Comparison of ENCODE assay signal across 11 cellular contexts in genomic region chr17:39653316-39653661, GRCh38. TPM values are rescaled to one million over a fixed set of nuclear protein-coding genes. Genes with fewer than 3 reads are reported as not detected.
DNase-seq lines count a peak whose midpoint lies in the region; ATAC-seq and TF ChIP-seq lines count a peak whose summit lies in the region.
"Had no signal": no experiment of that assay in that cellular context is flagged by ENCODE, and none has a peak within 500 bp of the region (broad histone marks: within the 10 kb centered on the region; RNA-seq: fewer than 3 reads in every experiment).

No MANE protein-coding gene starts in this region.

- H2AK5ac ChIP-seq in trophoblast cell (ENCODE audit: low read length): no peak overlapping the region

- peak overlapping the region in 3 of 4 donors; percentile 1 to 27 (median 16) for H3K4me3 ChIP-seq in esophagus muscularis mucosa
- no peak overlapping the region for H3K4me3 ChIP-seq in trophoblast cell (ENCODE audit: low read depth, low read length)
- H3K4me3 ChIP-seq: smooth muscle cell had no signal

- CTCF ChIA-PET in activated CD8-positive, alpha-beta memory T cell treated with anti-CD3 and anti-CD28 coated beads, Interleukin-2, amount 10 ng/mL, durations not matched to agents 7 days and 5 days (lab: Charles Lee): interaction anchor here (0.8 to 18.0 kb wide), 24 partner anchors 10 to 327 kb away, joined by 3 to 307 read pairs (median 6); partner anchors contain the start of genes MIEN1, PGAP3, PNMT and PPP1R1B

- no peaks in the 10 kb centered on the region for H3K79me2 ChIP-seq in trophoblast cell (ENCODE audit: control insufficient read depth, insufficient read depth, low read length, poor library complexity)

- H3K18ac ChIP-seq in trophoblast cell (ENCODE audit: low read length): no peak overlapping the region

- H3K4me2 ChIP-seq in trophoblast cell (ENCODE audit: low read length): no peak overlapping the region

- no peak overlapping the region for H4K8ac ChIP-seq in trophoblast cell (ENCODE audit: low read depth, low read length)

- 86% methylated on average over 6 of the region's 12 CpGs for WGBS in esophagus muscularis mucosa
- WGBS in trophoblast cell (ENCODE audit: extremely low coverage, insufficient coverage, insufficient read length): no CpG with 5 or more reads among the region's 12 CpGs

- H3K9me3 ChIP-seq in esophagus muscularis mucosa (no peaks in the 10 kb centered on the region), trophoblast cell (ENCODE audit: insufficient read depth, low read depth, low read length) (no peaks in the 10 kb centered on the region)

- TF ChIP-seq POLR2A in esophagus muscularis mucosa (IDR thresholded peaks at IDR 0.05; ENCODE audit: low read depth): no peak

- H3K4ac ChIP-seq in trophoblast cell (ENCODE audit: low read depth, low read length): no peak overlapping the region

- TF ChIP-seq EP300 in esophagus muscularis mucosa (IDR thresholded peaks at IDR 0.05): no peak

- intact Hi-C loops in esophagus muscularis mucosa (cut with DNase I): no loop called here

- peaks cover 5 to 55% (median 25%) of the 10 kb centered on the region in 4 donors for H3K36me3 ChIP-seq in esophagus muscularis mucosa
- peaks cover 9 to 14% of the 10 kb centered on the region in 2 experiments for H3K36me3 ChIP-seq in trophoblast cell (ENCODE audit: control insufficient read depth in 1 of 2, insufficient read depth in 2 of 2, low read length in 2 of 2)

- H4K91ac ChIP-seq in trophoblast cell (ENCODE audit: low read depth, low read length): no peak overlapping the region

- H3K4me1 ChIP-seq in esophagus muscularis mucosa: peaks cover 15 to 34% (median 29%) of the 10 kb centered on the region in 4 donors
- peaks cover 4 to 8% of the 10 kb centered on the region in 2 experiments for H3K4me1 ChIP-seq in trophoblast cell (ENCODE audit: control insufficient read depth in 1 of 2, insufficient read depth in 2 of 2, low read length in 2 of 2)

- H3K27me3 ChIP-seq in esophagus muscularis mucosa: no peaks in the 10 kb centered on the region
- no peaks in the 10 kb centered on the region for H3K27me3 ChIP-seq in trophoblast cell (ENCODE audit: insufficient read depth, low read length)

- no peaks in the 10 kb centered on the region for H3K9me3 Mint-ChIP-seq in activated CD8-positive, alpha-beta memory T cell treated with anti-CD3 and anti-CD28 coated beads, Interleukin-2, amount 10 ng/mL, durations not matched to agents 7 days and 5 days (ENCODE audit: low read depth)

- no peak overlapping the region for H4K12ac ChIP-seq in trophoblast cell (ENCODE audit: low read depth, low read length)

- ATAC-seq in activated CD8-positive, alpha-beta memory T cell treated with anti-CD3 and anti-CD28 coated beads, Interleukin-2, amount 10 ng/mL, durations not matched to agents 7 days and 5 days: peak; percentile 7

- TF ChIP-seq CTCF in esophagus muscularis mucosa (IDR thresholded peaks at IDR 0.05): no peak

- H2AFZ ChIP-seq in trophoblast cell (ENCODE audit: insufficient read depth, low read length, poor library complexity): no peak overlapping the region

- no peak overlapping the region for H2BK5ac ChIP-seq in trophoblast cell (ENCODE audit: low read depth, low read length, poor library complexity)

- H2BK12ac ChIP-seq in trophoblast cell (ENCODE audit: low read length): no peak overlapping the region

- peaks cover 12% of the 10 kb centered on the region for H3K4me1 Mint-ChIP-seq in activated CD8-positive, alpha-beta memory T cell treated with anti-CD3 and anti-CD28 coated beads, Interleukin-2, amount 10 ng/mL, durations not matched to agents 7 days and 5 days

- no peak overlapping the region for H2BK120ac ChIP-seq in trophoblast cell (ENCODE audit: insufficient read depth, low read length, poor library complexity)

- peaks cover 2% of the 10 kb centered on the region for H3K36me3 Mint-ChIP-seq in activated CD8-positive, alpha-beta memory T cell treated with anti-CD3 and anti-CD28 coated beads, Interleukin-2, amount 10 ng/mL, durations not matched to agents 7 days and 5 days

- H3K27ac ChIP-seq in esophagus muscularis mucosa (replicated peaks in 1 of 4) (peak overlapping the region; percentile 34 to 61 (median 36)), substantia nigra (ENCODE audit: low read depth, low read length, poor library complexity, severe bottlenecking) (peak overlapping the region; percentile 83), trophoblast cell (ENCODE audit: low read depth, low read length) (no peak overlapping the region)

- H3K27ac Mint-ChIP-seq in activated CD8-positive, alpha-beta memory T cell treated with anti-CD3 and anti-CD28 coated beads, Interleukin-2, amount 10 ng/mL, durations not matched to agents 7 days and 5 days: no peak overlapping the region

- no peak overlapping the region for H3K14ac ChIP-seq in trophoblast cell (ENCODE audit: low read length)

- no peaks in the 10 kb centered on the region for H3K27me3 Mint-ChIP-seq in activated CD8-positive, alpha-beta memory T cell treated with anti-CD3 and anti-CD28 coated beads, Interleukin-2, amount 10 ng/mL, durations not matched to agents 7 days and 5 days

- H3K79me1 ChIP-seq in trophoblast cell (ENCODE audit: low read length): no peaks in the 10 kb centered on the region

- H3K9ac ChIP-seq in trophoblast cell (ENCODE audit: low read length): no peak overlapping the region

- no peak overlapping the region for H3K4me3 Mint-ChIP-seq in activated CD8-positive, alpha-beta memory T cell treated with anti-CD3 and anti-CD28 coated beads, Interleukin-2, amount 10 ng/mL, durations not matched to agents 7 days and 5 days

- H3K23ac ChIP-seq in trophoblast cell (ENCODE audit: low read length): no peak overlapping the region

- no peak for DNase-seq in activated CD8-positive, alpha-beta memory T cell treated with anti-CD3 and anti-CD28 coated beads, Interleukin-2, amount 10 ng/mL, durations not matched to agents 7 days and 5 days
- DNase-seq in activated CD8-positive, alpha-beta memory T cell treated with anti-CD3 and anti-CD28 coated beads, Interleukin-2, amount 50 U/mL, for 48 hours: no peak
- DNase-seq in esophagus muscularis mucosa (ENCODE audit: extremely low spot score) (no peak), substantia nigra (lab: John Stamatoyannopoulos, UW) (no peak), trophoblast cell (no peak), kidney tubule cell (ENCODE audit: low spot score) (no peak)
- DNase-seq: HCEC 1CT had no signal

RNA-seq across cellular contexts. Expression of gene TCAP, which starts 11.9 kb away (rescaled TPM):
- total RNA-seq in activated CD8-positive, alpha-beta memory T cell treated with anti-CD3 and anti-CD28 coated beads, Interleukin-2, amount 10 ng/mL, durations not matched to agents 7 days and 5 days: 1 to 10 TPM; 1.1 to 1.3 TPM
- total RNA-seq in esophagus muscularis mucosa: 1 to 10 TPM in 3 of 4 donors, under 1 TPM in 1; 0.99 to 2.1 (median 1.3) TPM
- polyA plus RNA-seq in trophoblast cell (2013): 0.15 and 0.19 TPM in 2 replicates
- total RNA-seq: smooth muscle cell had no signal

RNA-seq across cellular contexts. Expression of gene PNMT, which starts 15.0 kb away (rescaled TPM):
- total RNA-seq in activated CD8-positive, alpha-beta memory T cell treated with anti-CD3 and anti-CD28 coated beads, Interleukin-2, amount 10 ng/mL, durations not matched to agents 7 days and 5 days: not detected
- 10 to 100 TPM in 3 of 4 donors, 1 to 10 TPM in 1; 9.4 to 14.3 (median 10.6) TPM for total RNA-seq in esophagus muscularis mucosa
- 0.05 and 0.07 TPM in 2 replicates for polyA plus RNA-seq in trophoblast cell (2013)
- total RNA-seq: A172, MCF 10A, smooth muscle cell had no signal

RNA-seq across cellular contexts. Expression of gene STARD3, which starts 16.3 kb away (rescaled TPM):
- total RNA-seq in activated CD8-positive, alpha-beta memory T cell treated with anti-CD3 and anti-CD28 coated beads, Interleukin-2, amount 10 ng/mL, durations not matched to agents 7 days and 5 days: 10 to 100 TPM; 70.5 to 75.7 TPM
- 10 to 100 TPM; 27.5 to 47.3 (median 38.6) TPM for total RNA-seq in esophagus muscularis mucosa
- 51.9 and 53.4 TPM in 2 replicates for polyA plus RNA-seq in trophoblast cell (2013)

RNA-seq across cellular contexts. Expression of gene PPP1R1B, which starts 26.5 kb away (rescaled TPM):
- total RNA-seq in activated CD8-positive, alpha-beta memory T cell treated with anti-CD3 and anti-CD28 coated beads, Interleukin-2, amount 10 ng/mL, durations not matched to agents 7 days and 5 days: not detected
- total RNA-seq in esophagus muscularis mucosa: 10 to 100 TPM in 2 of 4 donors, 1 to 10 TPM in 2; 4.9 to 14.8 (median 9.8) TPM
- polyA plus RNA-seq in trophoblast cell (2013): 0.07 and 0.12 TPM in 2 replicates
- total RNA-seq: A172, MCF 10A, smooth muscle cell had no signal
- polyA plus RNA-seq: liver, smooth muscle cell had no signal

RNA-seq across cellular contexts. Expression of gene PGAP3, which starts 34.6 kb away (rescaled TPM):
- total RNA-seq in activated CD8-positive, alpha-beta memory T cell treated with anti-CD3 and anti-CD28 coated beads, Interleukin-2, amount 10 ng/mL, durations not matched to agents 7 days and 5 days: 10 to 100 TPM; 10.5 to 13.8 TPM
- 1 to 10 TPM; 6.2 to 9.4 (median 8.5) TPM for total RNA-seq in esophagus muscularis mucosa
- polyA plus RNA-seq in trophoblast cell (2013): 3.7 and 4.3 TPM in 2 replicates

Comparison
In these comparisons a context has a peak if more than half of its experiments do, and no peak if none do; other contexts are left out.
1. RNA of gene PNMT, which starts 15.0 kb away (total RNA-seq): 9.4 to 14.3 TPM in esophagus muscularis mucosa; not detected in activated CD8-positive, alpha-beta memory T cell treated with anti-CD3 and anti-CD28 coated beads, Interleukin-2, amount 10 ng/mL, durations not matched to agents 7 days and 5 days; every median in the first group is over 4 times any median in the second.